22 cellular contexts compared by ENCODE assay signal in the genomic region with DNA sequence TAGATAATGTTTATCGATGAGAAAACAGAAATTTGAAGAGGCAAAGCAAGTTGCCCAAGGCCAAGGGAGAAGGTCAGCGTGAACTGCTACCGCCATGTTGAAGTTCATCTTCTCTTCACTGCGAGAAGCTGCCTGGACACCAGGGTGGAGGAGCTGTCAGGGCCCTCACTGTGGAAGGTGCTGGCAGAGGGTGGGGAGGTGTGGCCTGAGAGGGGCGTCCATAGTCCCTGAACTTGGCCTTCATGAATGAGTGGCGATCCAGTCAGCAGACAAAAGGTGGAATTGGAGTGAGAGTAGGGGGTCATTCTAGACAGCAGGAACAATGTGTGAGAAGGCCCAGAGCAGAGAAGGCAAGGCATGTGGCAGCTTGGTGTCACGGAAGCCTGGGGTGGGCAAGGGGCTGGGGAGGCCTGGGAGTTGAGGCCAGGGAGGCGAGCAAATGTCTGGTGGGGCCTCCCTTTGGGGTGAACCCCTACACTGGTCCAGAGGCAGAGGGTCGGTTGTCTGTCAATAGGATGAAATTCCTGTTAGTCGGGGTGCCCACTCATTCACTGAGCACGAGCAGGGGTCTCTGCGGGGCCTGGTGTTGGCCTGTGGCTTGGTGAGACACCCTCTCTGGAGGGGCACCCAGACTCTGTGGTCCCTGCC. TPM values are rescaled to one million over a fixed set of nuclear protein-coding genes. Genes with fewer than 3 reads are reported as not detected.
"Had no signal": no experiment of that assay in that cellular context is flagged by ENCODE, and none has a peak within 500 bp of the region (broad histone marks: within the 10 kb centered on the region; RNA-seq: fewer than 3 reads in every experiment).

No MANE protein-coding gene starts in this region.

- H3K27ac Mint-ChIP-seq: mesothelial cell of epicardium; natural killer cell treated with Interleukin-12 subunit alpha and Interleukin-12 subunit beta and Interleukin-15 and Interleukin-18, amount 100 ng/mL, for 72 hours; neural progenitor cell; progenitor cell of endocrine pancreas; stimulated activated memory B cell treated with anti-CD40 and anti-IgM and Interleukin-4, amounts not matched to agents 10 μg/mL and 1 μg/mL and 100 μg/mL, for 72 hours; stimulated activated naive CD8-positive, alpha-beta T cell treated with anti-CD3 and anti-CD28 coated beads, Interleukin-15, amount 100 ng/mL, for 72 hours had no signal

- H3K4me3 ChIP-seq: cardiac muscle cell, colonic mucosa, esophagus squamous epithelium, gastroesophageal sphincter, neural progenitor cell, pancreas, right lobe of liver, tibial nerve had no signal

- ATAC-seq: gastroesophageal sphincter; natural killer cell treated with Interleukin-12 subunit alpha and Interleukin-12 subunit beta and Interleukin-15 and Interleukin-18, amount 100 ng/mL, for 72 hours; stimulated activated memory B cell treated with anti-CD40 and anti-IgM and Interleukin-4, amounts not matched to agents 10 μg/mL and 1 μg/mL and 100 μg/mL, for 72 hours; stimulated activated naive CD8-positive, alpha-beta T cell treated with anti-CD3 and anti-CD28 coated beads, Interleukin-15, amount 100 ng/mL, for 72 hours had no signal

- H2AFZ ChIP-seq: neural progenitor cell had no signal

- H3K4me2 ChIP-seq: neural progenitor cell had no signal

- H3K4me3 Mint-ChIP-seq: mesothelial cell of epicardium; natural killer cell treated with Interleukin-12 subunit alpha and Interleukin-12 subunit beta and Interleukin-15 and Interleukin-18, amount 100 ng/mL, for 72 hours; neural progenitor cell; stimulated activated memory B cell treated with anti-CD40 and anti-IgM and Interleukin-4, amounts not matched to agents 10 μg/mL and 1 μg/mL and 100 μg/mL, for 72 hours; stimulated activated naive CD8-positive, alpha-beta T cell treated with anti-CD3 and anti-CD28 coated beads, Interleukin-15, amount 100 ng/mL, for 72 hours had no signal

- H3K4me1 Mint-ChIP-seq: mesothelial cell of epicardium; stimulated activated memory B cell treated with anti-CD40 and anti-IgM and Interleukin-4, amounts not matched to agents 10 μg/mL and 1 μg/mL and 100 μg/mL, for 72 hours; stimulated activated naive CD8-positive, alpha-beta T cell treated with anti-CD3 and anti-CD28 coated beads, Interleukin-15, amount 100 ng/mL, for 72 hours had no signal

- H3K9me3 ChIP-seq: colonic mucosa, esophagus squamous epithelium, gastroesophageal sphincter, pancreas, right lobe of liver, testis, tibial nerve had no signal

- H3K9me3 Mint-ChIP-seq: mesothelial cell of epicardium; natural killer cell treated with Interleukin-12 subunit alpha and Interleukin-12 subunit beta and Interleukin-15 and Interleukin-18, amount 100 ng/mL, for 72 hours; stimulated activated memory B cell treated with anti-CD40 and anti-IgM and Interleukin-4, amounts not matched to agents 10 μg/mL and 1 μg/mL and 100 μg/mL, for 72 hours; stimulated activated naive CD8-positive, alpha-beta T cell treated with anti-CD3 and anti-CD28 coated beads, Interleukin-15, amount 100 ng/mL, for 72 hours had no signal

- H3K27me3 ChIP-seq: cardiac muscle cell, colonic mucosa, gastroesophageal sphincter, neural progenitor cell, pancreas, right lobe of liver, testis, tibial nerve had no signal

- H3K27ac ChIP-seq: cardiac muscle cell, epithelial cell of prostate, esophagus squamous epithelium, gastroesophageal sphincter, neural progenitor cell, pancreas, right lobe of liver, testis, tibial nerve had no signal

- H3K4me1 ChIP-seq: gastroesophageal sphincter, testis had no signal

- DNase-seq: effector CD8-positive, alpha-beta T cell; esophagus squamous epithelium; glutamatergic neuron; mammary epithelial cell; occipital lobe; pancreas; right lobe of liver; stimulated activated CD4-positive, alpha-beta T cell treated with anti-CD3 and anti-CD28 coated beads, Interleukin-4, amount 100 ng/mL, for 1 hour; stimulated activated naive CD8-positive, alpha-beta T cell treated with anti-CD3 and anti-CD28 coated beads, Interleukin-15, amount 100 ng/mL, for 72 hours; testis had no signal

- H3K9ac ChIP-seq: neural progenitor cell had no signal

- H3K36me3 Mint-ChIP-seq: mesothelial cell of epicardium; natural killer cell treated with Interleukin-12 subunit alpha and Interleukin-12 subunit beta and Interleukin-15 and Interleukin-18, amount 100 ng/mL, for 72 hours; neural progenitor cell; stimulated activated memory B cell treated with anti-CD40 and anti-IgM and Interleukin-4, amounts not matched to agents 10 μg/mL and 1 μg/mL and 100 μg/mL, for 72 hours had no signal

- H3K36me3 ChIP-seq: cardiac muscle cell, colonic mucosa, esophagus squamous epithelium, gastroesophageal sphincter, neural progenitor cell, pancreas, right lobe of liver, tibial nerve had no signal

RNA-seq across cellular contexts. Expression of gene KCNF1, which starts 33.3 kb away (rescaled TPM):
- total RNA-seq: lower leg skin; natural killer cell treated with Interleukin-12 subunit alpha and Interleukin-12 subunit beta and Interleukin-15 and Interleukin-18, amount 100 ng/mL, for 72 hours; right lobe of liver; subcutaneous adipose tissue had no signal
